Comparison of ENCODE assay signal across 13 cellular contexts in the genomic region with DNA sequence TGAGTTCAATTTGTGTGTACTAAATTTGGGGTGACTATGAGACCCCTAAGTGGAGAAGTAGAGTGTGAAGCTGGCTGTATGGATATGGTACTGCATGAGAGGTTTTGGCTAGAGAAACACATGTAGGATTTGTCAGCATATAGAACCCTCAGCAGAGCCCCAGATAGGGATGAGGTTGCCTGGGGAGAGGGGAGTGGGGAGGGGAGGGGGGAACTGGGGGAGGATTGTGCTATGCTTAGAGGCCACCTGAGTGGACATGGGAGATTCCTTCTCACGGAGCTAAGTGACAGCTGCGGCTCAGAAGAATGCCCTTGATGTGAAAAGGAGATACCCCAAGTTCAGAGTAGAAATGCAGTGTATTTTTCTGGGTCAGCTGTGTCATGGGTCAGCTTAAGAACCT. TPM values are rescaled to one million over a fixed set of nuclear protein-coding genes. Genes with fewer than 3 reads are reported as not detected.
DNase-seq lines count a peak whose midpoint lies in the region; ATAC-seq and TF ChIP-seq lines count a peak whose summit lies in the region.
"Had no signal": no experiment of that assay in that cellular context is flagged by ENCODE, and none has a peak within 500 bp of the region (broad histone marks: within the 10 kb centered on the region; RNA-seq: fewer than 3 reads in every experiment).

No MANE protein-coding gene starts in this region.

- TF ChIP-seq POLR2A in vagina (IDR thresholded peaks at IDR 0.05): no peak

- intact Hi-C loops in vagina (cut with DNase I): no loop called here

- H3K9me3 Mint-ChIP-seq in nephron progenitor cell: no peaks in the 10 kb centered on the region
- H3K9me3 Mint-ChIP-seq: CD4-positive, CD25-positive, alpha-beta regulatory T cell had no signal

- H3K27me3 Mint-ChIP-seq in nephron progenitor cell (ENCODE audit: low read depth, poor library complexity): peaks cover 7% of the 10 kb centered on the region
- H3K27me3 Mint-ChIP-seq: CD4-positive, CD25-positive, alpha-beta regulatory T cell had no signal

- H3K4me1 ChIP-seq in RWPE2 (ENCODE audit: insufficient read depth, poor library complexity, severe bottlenecking) (peaks cover 15% of the 10 kb centered on the region), vagina (peaks cover 21% of the 10 kb centered on the region)

- H3K4me3 ChIP-seq in RWPE2 (ENCODE audit: severe bottlenecking) (no peak overlapping the region), vagina (no peak overlapping the region)
- H3K4me3 ChIP-seq: BLaER1 treated with 17β-estradiol and CSF1 and Interleukin-3, amounts not matched to agents 10 nM and 100 nM; GM23248 had no signal

- peaks cover 15% of the 10 kb centered on the region for H3K4me1 Mint-ChIP-seq in nephron progenitor cell

- H3K9me3 ChIP-seq in RWPE2 (ENCODE audit: severe bottlenecking) (no peaks in the 10 kb centered on the region), vagina (no peaks in the 10 kb centered on the region)
- H3K9me3 ChIP-seq: BLaER1 treated with 17β-estradiol and CSF1 and Interleukin-3, amounts not matched to agents 10 nM and 100 nM had no signal

- no peak overlapping the region for H3K4me3 Mint-ChIP-seq in nephron progenitor cell
- H3K4me3 Mint-ChIP-seq: CD4-positive, CD25-positive, alpha-beta regulatory T cell had no signal

- no peaks in the 10 kb centered on the region for H3K36me3 Mint-ChIP-seq in nephron progenitor cell (ENCODE audit: low read depth)

- no peak for DNase-seq in RWPE2 (ENCODE audit: low spot score)
- DNase-seq in epithelial cell of prostate (ENCODE audit: low read depth, low spot score): no peak
- DNase-seq in nephron progenitor cell: no peak
- DNase-seq in vagina (ENCODE audit: extremely low spot score in 2 of 2): peak; percentile 37 to 52
- no peak for DNase-seq in activated CD8-positive, alpha-beta memory T cell treated with anti-CD3 and anti-CD28 coated beads, Interleukin-2, amount 50 U/mL, for 4 hours
- DNase-seq in T-helper 2 cell: no peak
- no peak for DNase-seq in SW 1271 (lab: John Stamatoyannopoulos, UW)
- DNase-seq: ACHN; Calu3; CD4-positive, CD25-positive, alpha-beta regulatory T cell; DMS 273 treated with DMSO at 0.1 percent for 48 hours; GM23248 had no signal

- TF ChIP-seq CTCF in RWPE2 (IDR thresholded peaks at IDR 0.05; ENCODE audit: poor library complexity, severe bottlenecking) (no peak), nephron progenitor cell (IDR thresholded peaks at IDR 0.05) (no peak), vagina (IDR thresholded peaks at IDR 0.05) (no peak)

- H3K27ac ChIP-seq in RWPE2 (ENCODE audit: poor library complexity, severe bottlenecking): peak overlapping the region; percentile 30
- peak overlapping the region; percentile 34 for H3K27ac ChIP-seq in epithelial cell of prostate
- no peak overlapping the region for H3K27ac ChIP-seq in vagina
- H3K27ac ChIP-seq: BLaER1 treated with 17β-estradiol and CSF1 and Interleukin-3, amounts not matched to agents 10 nM and 100 nM; GM23248 had no signal

- H3K36me3 ChIP-seq in RWPE2 (ENCODE audit: low read depth) (peaks cover 27% of the 10 kb centered on the region), vagina (peaks cover 0 to 10% of the 10 kb centered on the region in 2 donors)

- peak overlapping the region; percentile 3 for H3K27ac Mint-ChIP-seq in nephron progenitor cell

- ATAC-seq in RWPE2 (ENCODE audit: low read depth): no peak

- no peaks in the 10 kb centered on the region for H3K27me3 ChIP-seq in RWPE2 (ENCODE audit: insufficient read depth, poor library complexity, severe bottlenecking)
- H3K27me3 ChIP-seq in vagina: no peaks in the 10 kb centered on the region
- H3K27me3 ChIP-seq: BLaER1 treated with 17β-estradiol and CSF1 and Interleukin-3, amounts not matched to agents 10 nM and 100 nM had no signal

RNA-seq across cellular contexts. Expression of a gene that starts 11.2 kb away (rescaled TPM):
- 15.2 TPM for total RNA-seq in vagina

Comparison
In these comparisons a context has a peak if more than half of its experiments do, and no peak if none do; other contexts are left out.
1. DNase-seq: peak in vagina (2 of 2); none in RWPE2 (single experiment), epithelial cell of prostate (single experiment), nephron progenitor cell (single experiment), activated CD8-positive, alpha-beta memory T cell treated with anti-CD3 and anti-CD28 coated beads, Interleukin-2, amount 50 U/mL, for 4 hours (single experiment), T-helper 2 cell (0 of 5) and SW 1271 (0 of 2).